20 cellular contexts compared by ENCODE assay signal in the genomic region with DNA sequence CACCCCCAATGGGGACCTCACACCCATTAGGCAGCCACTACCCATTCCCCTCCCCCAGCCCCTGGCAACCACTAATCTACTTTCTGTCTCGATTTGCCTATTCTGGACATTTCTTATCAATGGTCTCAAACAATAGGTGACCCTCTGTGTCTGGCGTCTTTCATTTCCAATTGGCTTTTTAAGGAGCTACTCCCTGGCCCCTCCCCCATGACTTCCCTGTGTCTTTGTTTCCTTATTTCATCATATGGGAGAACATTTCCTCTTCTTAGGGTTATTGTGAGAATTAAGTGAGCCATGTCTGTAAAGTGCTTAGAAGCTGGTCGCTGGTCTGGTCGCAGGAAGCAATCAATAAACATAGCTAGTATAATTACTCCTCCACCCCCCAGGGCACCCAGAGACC.
DNase-seq lines count a peak whose midpoint lies in the region; ATAC-seq, FAIRE-seq and TF ChIP-seq lines count a peak whose summit lies in the region.
"Had no signal": no experiment of that assay in that cellular context is flagged by ENCODE, and none has a peak within 500 bp of the region (broad histone marks: within the 10 kb centered on the region; RNA-seq: fewer than 3 reads in every experiment).

No MANE protein-coding gene starts in this region.

- BruUV-seq in A673 (replicated peaks; lab: Mats Ljungman, UMichigan) = no TSS peak
- no TSS peak for BruUV-seq in endothelial cell of umbilical vein (replicated peaks; lab: Mats Ljungman, UMichigan)

- no peak overlapping the region for H2AFZ ChIP-seq in endothelial cell of umbilical vein (ENCODE audit: low read depth, low read length)
- H2AFZ ChIP-seq: parathyroid adenoma had no signal

- no peaks in the 10 kb centered on the region for H3K79me2 ChIP-seq in endothelial cell of umbilical vein (ENCODE audit: control insufficient read depth, insufficient read depth, low read length)
- H3K79me2 ChIP-seq: parathyroid adenoma had no signal

- no peak overlapping the region for H3K4me2 ChIP-seq in endothelial cell of umbilical vein (ENCODE audit: insufficient read depth, low read length)

- in situ Hi-C loops in KBM-7 (cut with MboI; ENCODE audit: low pct_unique_long_range_greater_than_20kb, low sequenced_read_pairs) = no loop called here
- in situ Hi-C loops in ACHN (cut with HindIII; ENCODE audit: low pct_ligation_motif_present, low pct_unique_long_range_greater_than_20kb, low sequenced_read_pairs) = no loop called here

- H3K27ac ChIP-seq in A673 (ENCODE audit: low read depth, low read length, poor library complexity, severe bottlenecking) (no peak overlapping the region), endothelial cell of umbilical vein (ENCODE audit: insufficient read depth, low read depth, low read length) (peak overlapping the region; percentile 40)
- H3K27ac ChIP-seq: parathyroid adenoma had no signal

- peak overlapping the region; percentile 94 to 98 (median 94) for H3K27ac Mint-ChIP-seq in nephron
- no peak overlapping the region for H3K27ac Mint-ChIP-seq in activated CD8-positive, alpha-beta T cell treated with anti-CD3 and anti-CD28 coated beads for 36 hours
- no peak overlapping the region for H3K27ac Mint-ChIP-seq in activated T-helper 2 cell treated with anti-CD3 and anti-CD28 coated beads, Interferon-gamma antibody, Interleukin-2, Interleukin-4, amounts not matched to agents 10 μg/mL and 5 μg/mL and 100 μg/mL, durations not matched to agents 14 hours and 24 hours and 36 hours
- H3K27ac Mint-ChIP-seq: activated CD8-positive, alpha-beta T cell treated with anti-CD3 and anti-CD28 coated beads, Interleukin-2, amount 10 ng/mL, durations not matched to agents 7 days and 5 days; stimulated activated naive CD8-positive, alpha-beta T cell treated with anti-CD3 and anti-CD28 coated beads, Interleukin-15, Interleukin-2, amounts not matched to agents 100 ng/mL and 50 ng/mL, for 24 hours had no signal

- H3K36me3 Mint-ChIP-seq in nephron (ENCODE audit: low read depth) = peaks cover 4% of the 10 kb centered on the region
- no peaks in the 10 kb centered on the region for H3K36me3 Mint-ChIP-seq in activated CD8-positive, alpha-beta T cell treated with anti-CD3 and anti-CD28 coated beads for 36 hours (ENCODE audit: low read depth)
- H3K36me3 Mint-ChIP-seq in activated T-helper 2 cell treated with anti-CD3 and anti-CD28 coated beads, Interferon-gamma antibody, Interleukin-2, Interleukin-4, amounts not matched to agents 10 μg/mL and 5 μg/mL and 100 μg/mL, durations not matched to agents 14 hours and 24 hours and 36 hours (ENCODE audit: low read depth) = no peaks in the 10 kb centered on the region

- H3K4me3 Mint-ChIP-seq in nephron = peak overlapping the region in 2 of 3 experiments; percentile 3 to 47
- H3K4me3 Mint-ChIP-seq in activated CD8-positive, alpha-beta T cell treated with anti-CD3 and anti-CD28 coated beads for 36 hours = no peak overlapping the region
- H3K4me3 Mint-ChIP-seq in activated T-helper 2 cell treated with anti-CD3 and anti-CD28 coated beads, Interferon-gamma antibody, Interleukin-2, Interleukin-4, amounts not matched to agents 10 μg/mL and 5 μg/mL and 100 μg/mL, durations not matched to agents 14 hours and 24 hours and 36 hours (ENCODE audit: low read depth) = no peak overlapping the region
- H3K4me3 Mint-ChIP-seq: activated CD8-positive, alpha-beta T cell treated with anti-CD3 and anti-CD28 coated beads, Interleukin-2, amount 10 ng/mL, durations not matched to agents 7 days and 5 days; stimulated activated naive CD8-positive, alpha-beta T cell treated with anti-CD3 and anti-CD28 coated beads, Interleukin-15, Interleukin-2, amounts not matched to agents 100 ng/mL and 50 ng/mL, for 24 hours had no signal

- peaks cover 72% of the 10 kb centered on the region for H3K4me1 Mint-ChIP-seq in nephron
- H3K4me1 Mint-ChIP-seq in activated CD8-positive, alpha-beta T cell treated with anti-CD3 and anti-CD28 coated beads for 36 hours (ENCODE audit: low read depth) = peaks cover 2% of the 10 kb centered on the region
- H3K4me1 Mint-ChIP-seq in activated T-helper 2 cell treated with anti-CD3 and anti-CD28 coated beads, Interferon-gamma antibody, Interleukin-2, Interleukin-4, amounts not matched to agents 10 μg/mL and 5 μg/mL and 100 μg/mL, durations not matched to agents 14 hours and 24 hours and 36 hours (ENCODE audit: low read depth) = no peaks in the 10 kb centered on the region

- peak; percentile 84 for FAIRE-seq in endothelial cell of umbilical vein (lab: Jason Lieb, UNC)
- FAIRE-seq in GM12892 (lab: Jason Lieb, UNC) = no peak
- FAIRE-seq: D721Med, endometrium, K562 had no signal

- H3K27me3 ChIP-seq in A673 (replicated peaks; ENCODE audit: insufficient read depth, low read depth, low read length, poor library complexity) (no peaks in the 10 kb centered on the region), endothelial cell of umbilical vein (ENCODE audit: control insufficient read depth in 2 of 2, insufficient read depth in 2 of 2, low read length in 2 of 2) (no peaks in the 10 kb centered on the region)
- H3K27me3 ChIP-seq: adrenal gland had no signal

- no peak for TF ChIP-seq POLR2A in endothelial cell of umbilical vein (IDR thresholded peaks at IDR 0.05; ENCODE audit: low read depth, low read length)
- TF ChIP-seq POLR2A in GM12892 (IDR thresholded peaks at IDR 0.05; ENCODE audit: low read depth, low read length) = no peak

- TF ChIP-seq CTCF in A673 (conservative IDR thresholded peaks at IDR 0.05; ENCODE audit: low read depth, low read length) (no peak), endothelial cell of umbilical vein (IDR thresholded peaks at IDR 0.05; ENCODE audit: extremely low read depth in 1 of 2, insufficient read depth in 1 of 2, low read depth in 1 of 2, low read length in 2 of 2) (no peak), nephron (IDR thresholded peaks at IDR 0.05; ENCODE audit: unreplicated experiment in 3 of 3) (no peak)
- TF ChIP-seq CTCF in activated CD8-positive, alpha-beta T cell treated with anti-CD3 and anti-CD28 coated beads for 36 hours (IDR thresholded peaks at IDR 0.05) = no peak

- dilution Hi-C loops in endothelial cell of umbilical vein (cut with MboI; ENCODE audit: extremely low pct_ligation_motif_present, low sequenced_read_pairs) = no loop called here

- H3K4me3 ChIP-seq in A673 (ENCODE audit: low read depth, low read length, poor library complexity, severe bottlenecking) (no peak overlapping the region), endothelial cell of umbilical vein (replicated peaks in 1 of 3; ENCODE audit: insufficient read depth in 1 of 3, low read depth in 1 of 3, low read length in 3 of 3) (no peak overlapping the region)
- H3K4me3 ChIP-seq: adrenal gland, K562 had no signal

- no peaks in the 10 kb centered on the region for H3K9me1 ChIP-seq in endothelial cell of umbilical vein (replicated peaks; ENCODE audit: control insufficient read depth, extremely low read depth, insufficient read depth, low read length)

- POLR2A ChIA-PET in A673 (lab: Charles Lee; ENCODE audit: low non-redundant PET) (no interaction called here), endothelial cell of umbilical vein (lab: Charles Lee) (interaction anchor here (0.6 kb wide), 1 partner anchor 15 kb away, joined by 3 read pairs; no protein-coding TSS in a partner anchor)
- POLR2A ChIA-PET in activated CD8-positive, alpha-beta T cell treated with anti-CD3 and anti-CD28 coated beads for 36 hours (lab: Charles Lee) = no interaction called here

- H3K9ac ChIP-seq in endothelial cell of umbilical vein (replicated peaks; ENCODE audit: extremely low read depth, insufficient read depth, low read length) = no peak overlapping the region
- H3K9ac ChIP-seq: parathyroid adenoma had no signal

- H3K4me1 ChIP-seq in A673 (ENCODE audit: insufficient read depth, low read length, poor library complexity, severe bottlenecking) (no peaks in the 10 kb centered on the region), endothelial cell of umbilical vein (ENCODE audit: control insufficient read depth, extremely low read depth, insufficient read depth, low read length) (peaks cover 38% of the 10 kb centered on the region)
- H3K4me1 ChIP-seq: parathyroid adenoma had no signal

- H4K20me1 ChIP-seq in endothelial cell of umbilical vein (replicated peaks; ENCODE audit: control insufficient read depth, extremely low read depth, insufficient read depth, low read length) = no peaks in the 10 kb centered on the region

- ATAC-seq in activated CD8-positive, alpha-beta T cell treated with anti-CD3 and anti-CD28 coated beads for 36 hours = no peak
- ATAC-seq: activated CD8-positive, alpha-beta T cell treated with anti-CD3 and anti-CD28 coated beads, Interleukin-2, amount 10 ng/mL, durations not matched to agents 7 days and 5 days; K562; PC-3; SK-N-SH treated with all-trans-retinoic acid at 6 μM for 48 hours had no signal

- peaks cover 4% of the 10 kb centered on the region for H3K27me3 Mint-ChIP-seq in nephron (ENCODE audit: low read depth)
- H3K27me3 Mint-ChIP-seq in activated CD8-positive, alpha-beta T cell treated with anti-CD3 and anti-CD28 coated beads for 36 hours = no peaks in the 10 kb centered on the region
- H3K27me3 Mint-ChIP-seq in activated T-helper 2 cell treated with anti-CD3 and anti-CD28 coated beads, Interferon-gamma antibody, Interleukin-2, Interleukin-4, amounts not matched to agents 10 μg/mL and 5 μg/mL and 100 μg/mL, durations not matched to agents 14 hours and 24 hours and 36 hours (ENCODE audit: low read depth) = no peaks in the 10 kb centered on the region
- H3K27me3 Mint-ChIP-seq: stimulated activated naive CD8-positive, alpha-beta T cell treated with anti-CD3 and anti-CD28 coated beads, Interleukin-15, Interleukin-2, amounts not matched to agents 100 ng/mL and 50 ng/mL, for 24 hours had no signal

- CTCF ChIA-PET in A673 (lab: Charles Lee) = no interaction called here
- CTCF ChIA-PET in endothelial cell of umbilical vein (lab: Charles Lee) = interaction anchor here (0.8 to 3.8 kb wide), 7 partner anchors 11 to 117 kb away, joined by 3 to 37 read pairs (median 4); no protein-coding TSS in a partner anchor
- CTCF ChIA-PET in activated CD8-positive, alpha-beta T cell treated with anti-CD3 and anti-CD28 coated beads for 36 hours (lab: Charles Lee) = interaction anchor here (1.4 to 1.9 kb wide), 2 partner anchors 16 to 107 kb away, joined by 4 read pairs; no protein-coding TSS in a partner anchor

- intact Hi-C loops in A673 (cut with micrococcal nuclease; ENCODE audit: unreplicated experiment) = no loop called here
- intact Hi-C loops in endothelial cell of umbilical vein (cut with micrococcal nuclease) = no loop called here
- intact Hi-C loops in activated CD8-positive, alpha-beta T cell treated with anti-CD3 and anti-CD28 coated beads for 36 hours (cut with micrococcal nuclease) = no loop called here
- intact Hi-C loops in activated T-helper 2 cell treated with anti-CD3 and anti-CD28 coated beads, Interferon-gamma antibody, Interleukin-2, Interleukin-4, amounts not matched to agents 10 μg/mL and 5 μg/mL and 100 μg/mL, durations not matched to agents 14 hours and 24 hours and 36 hours (cut with micrococcal nuclease) = no loop called here

- no peaks in the 10 kb centered on the region for H3K9me3 ChIP-seq in A673 (ENCODE audit: low read depth, low read length, poor library complexity, severe bottlenecking)
- no peaks in the 10 kb centered on the region for H3K9me3 ChIP-seq in endothelial cell of umbilical vein (replicated peaks; ENCODE audit: control insufficient read depth, insufficient read depth, low read length)
- H3K9me3 ChIP-seq: adrenal gland had no signal

- H3K36me3 ChIP-seq in A673 (ENCODE audit: insufficient read depth, low read length, poor library complexity, severe bottlenecking) = no peaks in the 10 kb centered on the region
- peaks cover 3 to 12% of the 10 kb centered on the region in 2 experiments for H3K36me3 ChIP-seq in endothelial cell of umbilical vein (ENCODE audit: control insufficient read depth in 2 of 2, extremely low read depth in 1 of 2, insufficient read depth in 2 of 2, low read length in 2 of 2)
- H3K36me3 ChIP-seq: adrenal gland had no signal

- DNase-seq in A673 (ENCODE audit: low spot score) (peak; percentile 12), KBM-7 (peak; percentile 27), endothelial cell of umbilical vein (ENCODE audit: low read depth, low spot score) (peak; percentile 78), ACHN (no peak), GM12892 (ENCODE audit: insufficient read length) (no peak)
- DNase-seq in activated CD8-positive, alpha-beta T cell treated with anti-CD3 and anti-CD28 coated beads for 36 hours = no peak
- DNase-seq in activated T-helper 2 cell treated with anti-CD3 and anti-CD28 coated beads, Interferon-gamma antibody, Interleukin-2, Interleukin-4, amounts not matched to agents 10 μg/mL and 5 μg/mL and 100 μg/mL, durations not matched to agents 14 hours and 24 hours and 36 hours (ENCODE audit: low spot score) = no peak
- DNase-seq: activated CD8-positive, alpha-beta T cell treated with anti-CD3 and anti-CD28 coated beads, Interleukin-2, amount 10 ng/mL, durations not matched to agents 7 days and 5 days; cerebellar nuclear complex; NCI-H1436 treated with DMSO at 0.1 percent for 48 hours; NCI-H510A; PC-3 had no signal

- no peaks in the 10 kb centered on the region for H3K9me3 Mint-ChIP-seq in nephron
- H3K9me3 Mint-ChIP-seq in activated CD8-positive, alpha-beta T cell treated with anti-CD3 and anti-CD28 coated beads for 36 hours = no peaks in the 10 kb centered on the region
- no peaks in the 10 kb centered on the region for H3K9me3 Mint-ChIP-seq in activated T-helper 2 cell treated with anti-CD3 and anti-CD28 coated beads, Interferon-gamma antibody, Interleukin-2, Interleukin-4, amounts not matched to agents 10 μg/mL and 5 μg/mL and 100 μg/mL, durations not matched to agents 14 hours and 24 hours and 36 hours
- H3K9me3 Mint-ChIP-seq: stimulated activated naive CD8-positive, alpha-beta T cell treated with anti-CD3 and anti-CD28 coated beads, Interleukin-15, Interleukin-2, amounts not matched to agents 100 ng/mL and 50 ng/mL, for 24 hours had no signal

Comparison
In these comparisons a context has a peak if more than half of its experiments do, and no peak if none do; other contexts are left out.
1. DNase-seq: peak in A673 (single experiment), KBM-7 (single experiment) and endothelial cell of umbilical vein (single experiment); none in activated CD8-positive, alpha-beta T cell treated with anti-CD3 and anti-CD28 coated beads for 36 hours (single experiment), activated T-helper 2 cell treated with anti-CD3 and anti-CD28 coated beads, Interferon-gamma antibody, Interleukin-2, Interleukin-4, amounts not matched to agents 10 μg/mL and 5 μg/mL and 100 μg/mL, durations not matched to agents 14 hours and 24 hours and 36 hours (single experiment), ACHN (single experiment) and GM12892 (single experiment).
2. H3K27ac Mint-ChIP-seq: peak in nephron (3 of 3); none in activated CD8-positive, alpha-beta T cell treated with anti-CD3 and anti-CD28 coated beads for 36 hours (single experiment) and activated T-helper 2 cell treated with anti-CD3 and anti-CD28 coated beads, Interferon-gamma antibody, Interleukin-2, Interleukin-4, amounts not matched to agents 10 μg/mL and 5 μg/mL and 100 μg/mL, durations not matched to agents 14 hours and 24 hours and 36 hours (single experiment).
3. H3K4me3 Mint-ChIP-seq: peak in nephron (2 of 3); none in activated CD8-positive, alpha-beta T cell treated with anti-CD3 and anti-CD28 coated beads for 36 hours (single experiment) and activated T-helper 2 cell treated with anti-CD3 and anti-CD28 coated beads, Interferon-gamma antibody, Interleukin-2, Interleukin-4, amounts not matched to agents 10 μg/mL and 5 μg/mL and 100 μg/mL, durations not matched to agents 14 hours and 24 hours and 36 hours (single experiment).